In genomic region chr18:13912601-13913000, GRCh38 we compare ENCODE assay signal across 30 cellular contexts. TPM values are rescaled to one million over a fixed set of nuclear protein-coding genes. Genes with fewer than 3 reads are reported as not detected.
DNase-seq lines count a peak whose midpoint lies in the region; FAIRE-seq and TF ChIP-seq lines count a peak whose summit lies in the region.
"Had no signal": no experiment of that assay in that cellular context is flagged by ENCODE, and none has a peak within 500 bp of the region (broad histone marks: within the 10 kb centered on the region; RNA-seq: fewer than 3 reads in every experiment).

No MANE protein-coding gene starts in this region.

- FAIRE-seq in urothelium cell line (lab: Jason Lieb, UNC) = peak; percentile 76
- FAIRE-seq: A204.1, GM12878, GM12892, GM18507 had no signal

- TF ChIP-seq EP300 in esophagus muscularis mucosa (IDR thresholded peaks at IDR 0.05) = no peak

- DNase-seq in adrenal gland = peak in 2 of 7 donors; percentile 40 to 55
- DNase-seq in esophagus muscularis mucosa (ENCODE audit: extremely low spot score) = peak; percentile 84
- no peak for DNase-seq in urothelium cell line (ENCODE audit: low spot score)
- no peak for DNase-seq in ureter (ENCODE audit: low spot score)
- DNase-seq in foreskin melanocyte = no peak
- DNase-seq: 8988T; ACHN; BE2C; C1 segment of cervical spinal cord; CD4-positive, alpha-beta memory T cell; CD4-positive, CD25-positive, alpha-beta regulatory T cell; CD8-positive, alpha-beta memory T cell; COR-L47; DMS 273 treated with DMSO at 0.1 percent for 48 hours; DMS153; DMS53; DMS79; DND-41; EL; GDM1 had no signal

- 41 to 57% (median 48%) methylated on average over 9 of the region's 9 CpGs for WGBS in adrenal gland, 4 donors
- 80% methylated on average over 9 of the region's 9 CpGs for WGBS in esophagus muscularis mucosa

- H3K27ac ChIP-seq in adrenal gland (peak overlapping the region in 4 of 5 donors; percentile 8 to 89 (median 73)), esophagus muscularis mucosa (replicated peaks in 1 of 4) (no peak overlapping the region)
- H3K27ac ChIP-seq: BLaER1 had no signal

- H3K27me3 ChIP-seq in adrenal gland = no peaks in the 10 kb centered on the region
- no peaks in the 10 kb centered on the region for H3K27me3 ChIP-seq in esophagus muscularis mucosa
- H3K27me3 ChIP-seq: BE2C, BLaER1 had no signal

- peaks cover 34 to 42% of the 10 kb centered on the region in 2 donors for H3K4me1 ChIP-seq in adrenal gland (replicated peaks in 1 of 2)
- peaks cover 0 to 18% (median 10%) of the 10 kb centered on the region in 4 donors for H3K4me1 ChIP-seq in esophagus muscularis mucosa
- H3K4me1 ChIP-seq: BE2C, BLaER1 had no signal

- H3K4me3 ChIP-seq in adrenal gland (peak overlapping the region in 1 of 4 donors; percentile 49), esophagus muscularis mucosa (no peak overlapping the region)
- H3K4me3 ChIP-seq: BLaER1, GM12878 had no signal

- no peak for TF ChIP-seq POLR2A in adrenal gland (IDR thresholded peaks at IDR 0.05)
- TF ChIP-seq POLR2A in esophagus muscularis mucosa (IDR thresholded peaks at IDR 0.05; ENCODE audit: low read depth) = no peak

- no peaks in the 10 kb centered on the region for H3K36me3 ChIP-seq in adrenal gland (replicated peaks in 1 of 2)
- no peaks in the 10 kb centered on the region for H3K36me3 ChIP-seq in esophagus muscularis mucosa
- H3K36me3 ChIP-seq: BE2C, BLaER1 had no signal

- no peaks in the 10 kb centered on the region for H3K9me3 ChIP-seq in adrenal gland (replicated peaks in 1 of 3)
- no peaks in the 10 kb centered on the region for H3K9me3 ChIP-seq in esophagus muscularis mucosa
- H3K9me3 ChIP-seq: BE2C, BLaER1 had no signal

- intact Hi-C loops in adrenal gland (cut with DNase I) (loop anchor here in 1 of 2 donors (10.0 kb wide), 1 partner anchor 62 kb away; no protein-coding TSS in a partner anchor), esophagus muscularis mucosa (cut with DNase I) (loop anchor here (2.0 kb wide), 1 partner anchor 16 kb away; no protein-coding TSS in a partner anchor)

- TF ChIP-seq CTCF in adrenal gland (IDR thresholded peaks at IDR 0.05) (no peak), esophagus muscularis mucosa (IDR thresholded peaks at IDR 0.05) (no peak)

RNA-seq across cellular contexts. Expression of gene MC2R, which starts 2.7 kb away (rescaled TPM):
- total RNA-seq in adrenal gland = 100 to 1,000 TPM in 3 of 8 donors, 10 to 100 TPM in 5; 10.4 to 486 (median 50.8) TPM
- 100 to 1,000 TPM in 1 of 3 donors, 10 to 100 TPM in 1, 1 to 10 TPM in 1; 5.6 to 725 (median 48.4) TPM for polyA plus RNA-seq in adrenal gland
- under 1 TPM in 1 of 4 donors, not detected in 3; 0.17 TPM for total RNA-seq in esophagus muscularis mucosa
- 0.60 TPM for total RNA-seq in ureter
- total RNA-seq: A673; CD4-positive, alpha-beta memory T cell; CD4-positive, CD25-positive, alpha-beta regulatory T cell; CD8-positive, alpha-beta memory T cell; Daoy; G401 had no signal
- polyA plus RNA-seq: AG04450; CD14-positive monocyte; CD4-positive, alpha-beta memory T cell; CD4-positive, CD25-positive, alpha-beta regulatory T cell; CD8-positive, alpha-beta memory T cell; GM12878 had no signal

Comparison
In these comparisons a context has a peak if more than half of its experiments do, and no peak if none do; other contexts are left out.
1. H3K27ac ChIP-seq: peak in adrenal gland (4 of 5); none in esophagus muscularis mucosa (0 of 4).